In the genomic region with DNA sequence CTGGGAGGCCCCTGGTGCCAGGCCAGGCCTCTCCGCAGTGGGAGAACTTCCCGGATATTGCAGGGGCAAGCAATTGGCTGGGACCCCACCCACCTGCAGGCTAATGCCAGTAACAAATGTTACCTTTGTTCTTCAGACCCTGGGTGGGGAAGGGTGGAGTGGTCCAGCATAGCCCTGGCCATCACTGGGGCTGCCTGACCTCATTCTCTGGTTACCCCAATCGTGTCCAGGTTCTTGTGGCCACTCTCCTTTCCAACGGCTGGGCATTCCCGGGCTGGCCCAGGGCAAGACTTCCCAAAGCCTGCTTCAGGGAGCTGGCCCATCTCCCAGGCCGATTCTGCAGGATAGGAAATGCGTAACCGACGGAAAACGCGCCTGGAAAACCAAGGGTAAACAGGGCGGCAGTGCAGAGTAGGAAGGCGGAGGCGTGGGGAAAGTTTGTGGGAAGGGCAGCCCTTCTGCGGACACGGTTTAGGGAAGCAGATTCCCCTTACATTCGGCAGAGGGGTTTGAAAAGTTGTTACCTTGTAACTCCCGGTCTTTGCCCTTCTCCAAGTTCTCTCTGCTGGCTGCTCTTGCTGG, we compare ENCODE assay signal across 16 cellular contexts. TPM values are rescaled to one million over a fixed set of nuclear protein-coding genes. Genes with fewer than 3 reads are reported as not detected.
DNase-seq lines count a peak whose midpoint lies in the region; TF ChIP-seq lines count a peak whose summit lies in the region.
"Had no signal": no experiment of that assay in that cellular context is flagged by ENCODE, and none has a peak within 500 bp of the region (broad histone marks: within the 10 kb centered on the region; RNA-seq: fewer than 3 reads in every experiment).

No MANE protein-coding gene starts in this region.

- H3K4me1 ChIP-seq in BE2C (peaks cover 10% of the 10 kb centered on the region), right atrium auricular region (peaks cover 0 to 74% of the 10 kb centered on the region in 2 donors), ovary (ENCODE audit: insufficient read depth) (peaks cover 9% of the 10 kb centered on the region)

- WGBS in ovary, 3 donors = 77 to 82% (median 81%) methylated on average over 18 of the region's 18 CpGs

- H3K36me3 ChIP-seq in BE2C (no peaks in the 10 kb centered on the region), brain microvascular endothelial cell (replicated peaks) (no peaks in the 10 kb centered on the region), right atrium auricular region (no peaks in the 10 kb centered on the region), ovary (no peaks in the 10 kb centered on the region)

- H3K27me3 ChIP-seq in BE2C = peaks cover 6% of the 10 kb centered on the region; the same call in 1 of the 2 replicates
- H3K27me3 ChIP-seq in brain microvascular endothelial cell (replicated peaks) = no peaks in the 10 kb centered on the region
- H3K27me3 ChIP-seq in right atrium auricular region = peaks cover 0 to 9% of the 10 kb centered on the region in 2 donors
- peaks cover 8% of the 10 kb centered on the region for H3K27me3 ChIP-seq in ovary

- in situ Hi-C loops in brain microvascular endothelial cell (cut with HindIII; ENCODE audit: low pct_ligation_motif_present, low sequenced_read_pairs) = no loop called here

- TF ChIP-seq EP300 in ovary (IDR thresholded peaks at IDR 0.05) = no peak

- peak overlapping the region; percentile 55 for H3K27ac ChIP-seq in brain microvascular endothelial cell
- H3K27ac ChIP-seq in right atrium auricular region = peak overlapping the region; percentile 79 to 83
- no peak overlapping the region for H3K27ac ChIP-seq in ovary

- no peak for TF ChIP-seq POLR2A in ovary (IDR thresholded peaks at IDR 0.05)

- no peak overlapping the region for H3K4me3 ChIP-seq in BE2C (ENCODE audit: low read depth, low read length)
- H3K4me3 ChIP-seq in brain microvascular endothelial cell (ENCODE audit: low read depth, low read length) = no peak overlapping the region
- peak overlapping the region in 1 of 2 donors; percentile 66 for H3K4me3 ChIP-seq in right atrium auricular region
- H3K4me3 ChIP-seq in ovary = no peak overlapping the region

- H3K9me3 ChIP-seq in BE2C (peaks cover 7% of the 10 kb centered on the region), right atrium auricular region (peaks cover 0 to 4% of the 10 kb centered on the region in 2 donors), ovary (no peaks in the 10 kb centered on the region)

- intact Hi-C loops in ovary (cut with DNase I) = loop anchor here (5.0 to 10.0 kb wide), 4 partner anchors 109 to 226 kb away; partner anchors contain the start of gene ENTPD8 (in 1 of the 4)

- DNase-seq in BE2C = peak; percentile 13
- peak; percentile 61 for DNase-seq in brain microvascular endothelial cell
- DNase-seq in right atrium auricular region (ENCODE audit: low spot score) = peak; percentile 73
- DNase-seq in ovary = peak in 3 of 5 donors; percentile 7 to 38 (median 31)
- no peak for DNase-seq in NCI-H1694 (lab: John Stamatoyannopoulos, UW)
- no peak for DNase-seq in activated CD8-positive, alpha-beta memory T cell treated with anti-CD3 and anti-CD28 coated beads, Interleukin-2, amount 50 U/mL, for 48 hours
- no peak for DNase-seq in OCI-M2 (lab: John Stamatoyannopoulos, UW; ENCODE audit: unreplicated experiment)
- no peak for DNase-seq in D341Med (ENCODE audit: low spot score)
- DNase-seq: activated CD4-positive, alpha-beta T cell treated with anti-CD3 and anti-CD28 coated beads for 48 hours; activated effector memory CD4-positive, alpha-beta T cell treated with Interleukin-2 at 50 U/mL for 16 hours; DMS153; NCI-H1105; NCI-H524 treated with DMSO at 0.1 percent for 48 hours had no signal

- TF ChIP-seq CTCF in BE2C (IDR thresholded peaks at IDR 0.05; ENCODE audit: low read depth, low read length) (no peak), brain microvascular endothelial cell (IDR thresholded peaks at IDR 0.05; ENCODE audit: low read depth, low read length, missing control alignments) (no peak), right atrium auricular region (IDR thresholded peaks at IDR 0.05) (no peak), ovary (IDR thresholded peaks at IDR 0.05) (no peak)

RNA-seq across cellular contexts. Expression of gene NRARP, which starts 3.6 kb away (rescaled TPM):
- 5.3 TPM for polyA plus RNA-seq in BE2C (2012; ENCODE audit: insufficient read depth, insufficient read length, low read depth)
- total RNA-seq in right atrium auricular region = 10 to 100 TPM in 1 of 2 donors, 1 to 10 TPM in 1; 5.6 to 13.3 TPM
- total RNA-seq in ovary = 10 to 100 TPM in 1 of 7 donors, 1 to 10 TPM in 6; 1.3 to 13.8 (median 4.6) TPM
- 1 to 10 TPM; 2.6 to 3.4 TPM for polyA plus RNA-seq in ovary

RNA-seq across cellular contexts. Expression of gene TOR4A, which starts 21.0 kb away (rescaled TPM):
- polyA plus RNA-seq in BE2C (2012; ENCODE audit: insufficient read depth, insufficient read length, low read depth) = 9.9 TPM
- total RNA-seq in right atrium auricular region (10 to 100 TPM in 1 of 2 donors, 1 to 10 TPM in 1; 9.4 to 16.8 TPM), ovary (10 to 100 TPM in 4 of 7 donors, 1 to 10 TPM in 3; 6.4 to 16.3 (median 11.2) TPM)
- polyA plus RNA-seq in ovary = 1 to 10 TPM in 1 of 2 donors, under 1 TPM in 1; 0.85 to 5.3 TPM

RNA-seq across cellular contexts. Expression of gene NELFB, which starts 43.4 kb away (rescaled TPM):
- 204 TPM for polyA plus RNA-seq in BE2C (2012; ENCODE audit: insufficient read depth, insufficient read length, low read depth)
- total RNA-seq in right atrium auricular region (10 to 100 TPM; 30.0 to 38.0 TPM), ovary (10 to 100 TPM; 20.3 to 56.6 (median 44.5) TPM)
- 10 to 100 TPM; 10.9 to 50.8 TPM for polyA plus RNA-seq in ovary

RNA-seq across cellular contexts. Expression of gene STPG3, which starts 47.4 kb away (rescaled TPM):
- polyA plus RNA-seq in BE2C (2012; ENCODE audit: insufficient read depth, insufficient read length, low read depth) = not detected
- total RNA-seq in right atrium auricular region (not detected), ovary (not detected)
- polyA plus RNA-seq in ovary = not detected
- total RNA-seq: A673, cerebellum, SK-MEL-5 had no signal

RNA-seq across cellular contexts. Expression of gene TUBB4B, which starts 57.4 kb away (rescaled TPM):
- 604 TPM for polyA plus RNA-seq in BE2C (2012; ENCODE audit: insufficient read depth, insufficient read length, low read depth)
- 100 to 1,000 TPM; 310 to 394 TPM for total RNA-seq in right atrium auricular region
- total RNA-seq in ovary = 100 to 1,000 TPM in 6 of 7 donors, 10 to 100 TPM in 1; 88.0 to 234 (median 175) TPM
- polyA plus RNA-seq in ovary = 10 to 100 TPM; 62.8 to 88.6 TPM

Comparison
In these comparisons a context has a peak if more than half of its experiments do, and no peak if none do; other contexts are left out.
1. DNase-seq: peak in BE2C (single experiment), brain microvascular endothelial cell (single experiment), right atrium auricular region (single experiment) and ovary (3 of 5); none in NCI-H1694 (single experiment), activated CD8-positive, alpha-beta memory T cell treated with anti-CD3 and anti-CD28 coated beads, Interleukin-2, amount 50 U/mL, for 48 hours (single experiment), OCI-M2 (single experiment) and D341Med (single experiment).
2. H3K27ac ChIP-seq: peak in brain microvascular endothelial cell (single experiment) and right atrium auricular region (2 of 2); none in ovary (0 of 2).